Comparison of ENCODE assay signal across 20 cellular contexts in the genomic region with DNA sequence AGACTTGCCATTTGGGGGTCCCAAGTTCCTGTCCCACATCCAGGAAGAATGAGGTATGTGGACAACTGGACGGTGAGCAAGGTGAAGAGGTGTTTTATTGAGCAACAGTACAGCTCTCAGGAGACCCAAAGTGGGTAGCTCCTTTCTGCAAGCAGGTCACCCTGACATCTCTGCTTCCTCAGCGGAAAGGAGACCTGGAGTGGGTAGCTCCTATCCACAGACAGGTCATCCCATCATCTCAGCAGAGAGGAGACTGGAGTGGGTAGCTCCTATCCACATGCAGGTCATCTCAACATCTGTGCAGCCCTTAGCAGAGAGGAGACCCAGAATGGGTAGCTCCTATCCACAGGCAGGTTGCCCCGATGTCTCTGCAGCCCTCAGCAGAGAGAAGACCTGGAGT.
"Had no signal": no experiment of that assay in that cellular context is flagged by ENCODE, and none has a peak within 500 bp of the region (broad histone marks: within the 10 kb centered on the region; RNA-seq: fewer than 3 reads in every experiment).

No MANE protein-coding gene starts in this region.

- H3K27ac ChIP-seq: coronary artery, esophagus squamous epithelium, lower lobe of right lung, parathyroid adenoma, prostate gland, right atrium auricular region, testis, tibial artery had no signal

- H3K4me1 ChIP-seq: esophagus squamous epithelium, lower lobe of right lung, parathyroid adenoma, prostate gland, right atrium auricular region, testis, tibial artery had no signal

- H3K9me3 Mint-ChIP-seq: naive B cell; natural killer cell treated with Interleukin-12 subunit alpha and Interleukin-12 subunit beta and Interleukin-15 and Interleukin-18, amount 100 ng/mL, for 72 hours; neural crest cell; type B pancreatic cell had no signal

- H3K27ac Mint-ChIP-seq: naive B cell; natural killer cell treated with Interleukin-12 subunit alpha and Interleukin-12 subunit beta and Interleukin-15 and Interleukin-18, amount 100 ng/mL, for 72 hours; type B pancreatic cell had no signal

- H3K4me1 Mint-ChIP-seq: naive B cell, neural crest cell had no signal

- H3K4me3 ChIP-seq: coronary artery, esophagus squamous epithelium, lower lobe of right lung, prostate gland, right atrium auricular region, smooth muscle cell, testis, tibial artery had no signal

- H3K4me3 Mint-ChIP-seq: naive B cell; natural killer cell treated with Interleukin-12 subunit alpha and Interleukin-12 subunit beta and Interleukin-15 and Interleukin-18, amount 100 ng/mL, for 72 hours; neural crest cell; type B pancreatic cell had no signal

- H3K27me3 ChIP-seq: right atrium auricular region, testis had no signal

- H3K36me3 ChIP-seq: esophagus squamous epithelium, lower lobe of right lung, prostate gland, right atrium auricular region, tibial artery had no signal

- DNase-seq: effector memory CD4-positive, alpha-beta T cell; esophagus squamous epithelium; foreskin melanocyte; lower lobe of right lung; naive B cell; stimulated activated CD4-positive, alpha-beta T cell treated with anti-CD3 and anti-CD28 coated beads, Interleukin-12 subunit alpha, Interleukin-12 subunit beta, amount 100 ng/mL, for 4 hours; stimulated activated CD4-positive, alpha-beta T cell treated with anti-CD3 and anti-CD28 coated beads, Interleukin-1b, Interleukin-23, amount 100 ng/mL, for 48 hours; stimulated activated CD4-positive, alpha-beta T cell treated with anti-CD3 and anti-CD28 coated beads, Interleukin-4, amount 100 ng/mL, for 1 hour; stimulated activated naive CD8-positive, alpha-beta T cell treated with anti-CD3 and anti-CD28 coated beads, Interleukin-15, Interleukin-2, amounts not matched to agents 100 U/mL and 50 U/mL, for 24 hours; substantia nigra; testis; tibial artery had no signal

- H3K36me3 Mint-ChIP-seq: naive B cell; natural killer cell treated with Interleukin-12 subunit alpha and Interleukin-12 subunit beta and Interleukin-15 and Interleukin-18, amount 100 ng/mL, for 72 hours; type B pancreatic cell had no signal

- H3K9me3 ChIP-seq: esophagus squamous epithelium, lower lobe of right lung, prostate gland, right atrium auricular region, testis, tibial artery had no signal
